8 cellular contexts compared by ENCODE assay signal in genomic region chr12:32895688-32896437, GRCh38. TPM values are rescaled to one million over a fixed set of nuclear protein-coding genes. Genes with fewer than 3 reads are reported as not detected.
DNase-seq lines count a peak whose midpoint lies in the region; ATAC-seq and TF ChIP-seq lines count a peak whose summit lies in the region.

No MANE protein-coding gene starts in this region.

- H3K4me3 Mint-ChIP-seq in MCF 10A (ENCODE audit: unreplicated experiment) = peak overlapping the region; percentile 94

- no peaks in the 10 kb centered on the region for H3K9me3 ChIP-seq in right lobe of liver
- no peaks in the 10 kb centered on the region for H3K9me3 ChIP-seq in tibial artery

- H3K4me3 ChIP-seq in right lobe of liver = peak overlapping the region; percentile 82 to 95 (median 88)
- H3K4me3 ChIP-seq in tibial artery = peak overlapping the region; percentile 44 to 55

- no peaks in the 10 kb centered on the region for H3K9me3 Mint-ChIP-seq in MCF 10A (ENCODE audit: unreplicated experiment)

- H3K27ac Mint-ChIP-seq in MCF 10A (ENCODE audit: low read depth, unreplicated experiment) = peak overlapping the region; percentile 95

- peaks cover 0 to 39% (median 12%) of the 10 kb centered on the region in 4 donors for H3K4me1 ChIP-seq in right lobe of liver
- H3K4me1 ChIP-seq in tibial artery = peaks cover 0 to 17% (median 12%) of the 10 kb centered on the region in 4 donors

- CTCF ChIA-PET in MCF 10A (lab: Yijun Ruan, JAX) = interaction anchor here (0.9 to 5.1 kb wide), 4 partner anchors 23 to 442 kb away, joined by 3 to 26 read pairs (median 9); partner anchors contain the start of gene YARS2

- peaks cover 44% of the 10 kb centered on the region for H3K4me1 Mint-ChIP-seq in MCF 10A (ENCODE audit: insufficient read depth, unreplicated experiment)

- H3K36me3 ChIP-seq in right lobe of liver (no peaks in the 10 kb centered on the region), tibial artery (no peaks in the 10 kb centered on the region)

- DNase-seq in HuH-7 (ENCODE audit: low spot score) (peak; percentile 68), MCF 10A (ENCODE audit: unreplicated experiment) (peak; percentile 33), right lobe of liver (peak; percentile 58 to 76 (median 71)), tibial artery (no peak), putamen (ENCODE audit: low spot score) (no peak), NCI-H187 treated with DMSO at 0.1 percent for 48 hours (lab: John Stamatoyannopoulos, UW) (no peak), activated gamma-delta T cell (lab: John Stamatoyannopoulos, UW) (no peak)

- H3K27ac ChIP-seq in C4-2B (peak overlapping the region; percentile 73), right lobe of liver (peak overlapping the region in 2 of 3 donors; percentile 37 to 50), tibial artery (no peak overlapping the region)

- peaks cover 17% of the 10 kb centered on the region for H3K36me3 Mint-ChIP-seq in MCF 10A (ENCODE audit: insufficient read depth, unreplicated experiment)

- no peak for TF ChIP-seq POLR2A in right lobe of liver (IDR thresholded peaks at IDR 0.05)

- ATAC-seq in right lobe of liver = peak; percentile 57 to 81 (median 66)

- TF ChIP-seq CTCF in C4-2B (conservative IDR thresholded peaks at IDR 0.05) (no peak), MCF 10A (IDR thresholded peaks at IDR 0.05; ENCODE audit: unreplicated experiment) (no peak), right lobe of liver (IDR thresholded peaks at IDR 0.05) (peak; percentile 22 to 39 (median 24)), tibial artery (IDR thresholded peaks at IDR 0.05) (no peak)

- 3% methylated on average over 26 of the region's 29 CpGs for WGBS in right lobe of liver (ENCODE audit: insufficient coverage, low coverage, low lambda C conversion rate, missing lambda C conversion rate)

- intact Hi-C loops in MCF 10A (cut with micrococcal nuclease) (loop anchor here (1.0 to 10.0 kb wide), 3 partner anchors 23 to 211 kb away; partner anchors contain the start of gene YARS2), right lobe of liver (cut with DNase I) (no loop called here), tibial artery (cut with DNase I; ENCODE audit: low total_unique reads) (no loop called here)

- no peaks in the 10 kb centered on the region for H3K27me3 Mint-ChIP-seq in MCF 10A (ENCODE audit: insufficient read depth, unreplicated experiment)

- H3K27me3 ChIP-seq in right lobe of liver (no peaks in the 10 kb centered on the region), tibial artery (peaks cover 0 to 37% of the 10 kb centered on the region in 2 donors)

- POLR2A ChIA-PET in MCF 10A (lab: Yijun Ruan, JAX) = interaction anchor here (0.6 to 7.4 kb wide), 10 partner anchors 10 to 1372 kb away, joined by 3 to 135 read pairs (median 4); partner anchors contain the start of genes ALG10 and YARS2

- TSS peak; percentile 49 for BruUV-seq in MCF 10A (replicated peaks; lab: Mats Ljungman, UMichigan)

RNA-seq across cellular contexts. Expression of gene PKP2, which starts 0.7 kb away (rescaled TPM):
- total RNA-seq in MCF 10A (2022) = 58.5 and 88.0 TPM in 2 replicates
- total RNA-seq in right lobe of liver = 10 to 100 TPM; 17.2 to 54.7 (median 23.8) TPM

Comparison
In these comparisons a context has a peak if more than half of its experiments do, and no peak if none do; other contexts are left out.
1. H3K27ac ChIP-seq: peak in C4-2B (single experiment) and right lobe of liver (2 of 3); none in tibial artery (0 of 2).
2. CTCF ChIP-seq: peak in right lobe of liver (4 of 4); none in C4-2B (single experiment), MCF 10A (single experiment) and tibial artery (0 of 2).
3. DNase-seq: peak in HuH-7 (single experiment), MCF 10A (single experiment) and right lobe of liver (3 of 3); none in tibial artery (0 of 2), putamen (single experiment), NCI-H187 treated with DMSO at 0.1 percent for 48 hours (single experiment) and activated gamma-delta T cell (single experiment).